Comparison of ENCODE assay signal across 9 cellular contexts in genomic region chr10:43623351-43623750, GRCh38. TPM values are rescaled to one million over a fixed set of nuclear protein-coding genes. Genes with fewer than 3 reads are reported as not detected.
DNase-seq lines count a peak whose midpoint lies in the region; ATAC-seq and TF ChIP-seq lines count a peak whose summit lies in the region.
"Had no signal": no experiment of that assay in that cellular context is flagged by ENCODE, and none has a peak within 500 bp of the region (broad histone marks: within the 10 kb centered on the region; RNA-seq: fewer than 3 reads in every experiment).

No MANE protein-coding gene starts in this region.

- no peaks in the 10 kb centered on the region for H4K20me1 ChIP-seq in osteoblast (ENCODE audit: insufficient read depth, low read length)

- no peak for TF ChIP-seq POLR2A in esophagus squamous epithelium (IDR thresholded peaks at IDR 0.05)

- H3K4me3 ChIP-seq in osteoblast (ENCODE audit: insufficient read depth, low read length): peak overlapping the region; percentile 54
- peak overlapping the region in 1 of 4 donors; percentile 42 for H3K4me3 ChIP-seq in esophagus squamous epithelium

- H3K9me3 ChIP-seq in osteoblast (ENCODE audit: low read depth, low read length) (peaks cover 3% of the 10 kb centered on the region), esophagus squamous epithelium (peaks cover 0 to 9% (median 0%) of the 10 kb centered on the region in 3 donors)

- H2AFZ ChIP-seq in osteoblast (ENCODE audit: low read length): no peak overlapping the region

- H3K27ac ChIP-seq in osteoblast (ENCODE audit: low read depth, low read length) (no peak overlapping the region), esophagus squamous epithelium (no peak overlapping the region)

- peak; percentile 3 for DNase-seq in NCI-H748 (lab: John Stamatoyannopoulos, UW; ENCODE audit: unreplicated experiment)
- DNase-seq in NCI-H748 treated with DMSO at 0.1 percent for 48 hours (lab: John Stamatoyannopoulos, UW): no peak
- DNase-seq in NAMALWA (ENCODE audit: low spot score): peak; percentile 33
- peak; percentile 6 for DNase-seq in central memory CD4-positive, alpha-beta T cell
- no peak for DNase-seq in osteoblast (ENCODE audit: insufficient read length, low spot score, missing footprints)
- no peak for DNase-seq in esophagus squamous epithelium (lab: John Stamatoyannopoulos, UW)
- DNase-seq in NCI-H1930 (lab: John Stamatoyannopoulos, UW): no peak
- DNase-seq: NCI-H1048 had no signal

- no peak for ATAC-seq in HG03097 (IDR thresholded peaks at IDR 0.05; ENCODE audit: low FRiP score, unreplicated experiment)

- 44 to 56% methylated on average over 3 of the region's 3 CpGs for WGBS in esophagus squamous epithelium, 2 donors

- H3K36me3 ChIP-seq in osteoblast (ENCODE audit: insufficient read depth, low read length) (no peaks in the 10 kb centered on the region), esophagus squamous epithelium (no peaks in the 10 kb centered on the region)

- no peaks in the 10 kb centered on the region for H3K27me3 ChIP-seq in osteoblast (ENCODE audit: insufficient read depth, low read length)
- no peaks in the 10 kb centered on the region for H3K27me3 ChIP-seq in esophagus squamous epithelium

- no peaks in the 10 kb centered on the region for H3K79me2 ChIP-seq in osteoblast (ENCODE audit: insufficient read depth, low read length)

- H3K4me1 ChIP-seq in osteoblast (ENCODE audit: insufficient read depth, low read length) (no peaks in the 10 kb centered on the region), esophagus squamous epithelium (peaks cover 0 to 15% (median 0%) of the 10 kb centered on the region in 3 donors)

- H3K4me2 ChIP-seq in osteoblast (ENCODE audit: insufficient read depth, low read length): peak overlapping the region; percentile 56

- TF ChIP-seq CTCF in osteoblast (IDR thresholded peaks at IDR 0.05; ENCODE audit: extremely low read depth, low read depth, low read length): no peak
- no peak for TF ChIP-seq CTCF in esophagus squamous epithelium (IDR thresholded peaks at IDR 0.05)

- intact Hi-C loops in esophagus squamous epithelium (cut with DNase I): no loop called here

RNA-seq across cellular contexts. Expression of gene ZNF485, which starts 17.1 kb away (rescaled TPM):
- total RNA-seq in osteoblast: 2.5 and 4.7 TPM in 2 replicates
- 10 to 100 TPM in 1 of 4 donors, 1 to 10 TPM in 3; 1.1 to 10.9 (median 5.0) TPM for total RNA-seq in esophagus squamous epithelium

RNA-seq across cellular contexts. Expression of gene ZNF32, which starts 25.3 kb away (rescaled TPM):
- total RNA-seq in osteoblast (34.7 and 36.2 TPM in 2 replicates), esophagus squamous epithelium (10 to 100 TPM; 10.1 to 38.0 (median 19.3) TPM)

RNA-seq across cellular contexts. Expression of gene ZNF239, which starts 48.9 kb away (rescaled TPM):
- 4.7 and 5.0 TPM in 2 replicates for total RNA-seq in osteoblast
- 1 to 10 TPM in 2 of 4 donors, under 1 TPM in 2; 0.11 to 2.8 (median 1.2) TPM for total RNA-seq in esophagus squamous epithelium

Comparison
In these comparisons a context has a peak if more than half of its experiments do, and no peak if none do; other contexts are left out.
1. DNase-seq: peak in NCI-H748 (single experiment), NAMALWA (single experiment) and central memory CD4-positive, alpha-beta T cell (single experiment); none in NCI-H748 treated with DMSO at 0.1 percent for 48 hours (single experiment), osteoblast (single experiment), esophagus squamous epithelium (single experiment) and NCI-H1930 (0 of 2).